Comparison of ENCODE assay signal across 19 cellular contexts in the genomic region with DNA sequence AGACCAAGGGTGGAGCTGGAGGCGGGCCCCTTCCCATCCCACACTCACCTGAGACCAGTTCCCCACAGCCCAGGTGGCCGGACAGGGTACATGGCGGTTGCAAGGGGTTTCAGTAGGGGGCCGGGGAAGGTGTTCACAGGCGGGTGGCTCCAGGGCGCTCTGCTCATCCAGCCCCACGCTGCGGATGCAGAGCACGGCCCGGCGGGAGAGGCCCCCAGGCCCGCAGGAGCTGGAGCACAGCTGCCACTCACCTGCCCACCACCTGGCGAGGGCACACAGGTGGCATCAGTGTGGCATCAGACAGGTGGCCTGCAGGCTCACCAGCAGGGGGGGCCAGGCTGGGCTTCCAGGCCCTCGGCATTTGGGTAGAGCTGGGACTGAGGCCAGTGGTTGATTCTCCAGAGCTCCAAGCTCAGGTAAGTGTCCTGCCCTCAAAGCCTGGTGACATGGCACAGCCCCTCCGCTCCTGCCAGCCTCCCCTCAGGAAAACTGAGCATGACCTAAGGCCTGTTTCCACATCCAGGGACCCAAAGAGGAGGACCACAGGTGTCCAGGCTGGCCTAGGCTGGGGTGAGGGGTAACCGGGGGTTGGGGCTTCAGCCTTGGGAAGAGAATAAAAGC. TPM values are rescaled to one million over a fixed set of nuclear protein-coding genes. Genes with fewer than 3 reads are reported as not detected.
DNase-seq lines count a peak whose midpoint lies in the region; ATAC-seq, FAIRE-seq and TF ChIP-seq lines count a peak whose summit lies in the region.
"Had no signal": no experiment of that assay in that cellular context is flagged by ENCODE, and none has a peak within 500 bp of the region (broad histone marks: within the 10 kb centered on the region; RNA-seq: fewer than 3 reads in every experiment).

No MANE protein-coding gene starts in this region.

- intact Hi-C loops in ovary (cut with DNase I) (no loop called here), mammary epithelial cell (cut with micrococcal nuclease) (no loop called here)

- no peak overlapping the region for H3K4me2 ChIP-seq in mammary epithelial cell (ENCODE audit: insufficient read depth, low read depth, low read length)

- peak; percentile 0 for DNase-seq in NCI-H1105 treated with DMSO at 0.1 percent for 48 hours (lab: John Stamatoyannopoulos, UW)
- no peak for DNase-seq in NCI-H1105 (lab: John Stamatoyannopoulos, UW)
- DNase-seq in bronchial epithelial cell (ENCODE audit: low read depth), result no peak
- peak in 4 of 5 donors; percentile 5 to 31 (median 16) for DNase-seq in ovary
- DNase-seq in mammary epithelial cell, result no peak
- DNase-seq in coronary artery (ENCODE audit: low spot score), result no peak
- DNase-seq: activated CD4-positive, alpha-beta memory T cell treated with anti-CD3 and anti-CD28 coated beads, Interleukin-2, amount 10 ng/mL, durations not matched to agents 7 days and 5 days; activated T-cell treated with anti-CD3 and anti-CD28 coated beads, Interleukin-2, amount 50 U/mL, for 4 hours; Karpas-422; NCI-H146; NCI-H510A treated with DMSO at 0.1 percent for 48 hours; stimulated activated CD4-positive, alpha-beta T cell treated with anti-CD3 and anti-CD28 coated beads, Interleukin-15, amount 100 ng/mL, for 24 hours had no signal

- in situ Hi-C loops in mammary epithelial cell (cut with MboI; ENCODE audit: low sequenced_read_pairs in 2 of 2), result no loop called here

- no peaks in the 10 kb centered on the region for H3K9me3 ChIP-seq in HEK293 (ENCODE audit: control insufficient read depth, insufficient read depth, low read depth, low read length)
- H3K9me3 ChIP-seq in ovary, result no peaks in the 10 kb centered on the region
- H3K9me3 ChIP-seq in mammary epithelial cell (replicated peaks; ENCODE audit: insufficient read depth, low read length), result no peaks in the 10 kb centered on the region
- H3K9me3 ChIP-seq: breast epithelium, uterus had no signal

- TF ChIP-seq EP300 in ovary (IDR thresholded peaks at IDR 0.05), result no peak

- H3K9ac ChIP-seq in mammary epithelial cell (ENCODE audit: insufficient read depth, low read length), result no peak overlapping the region

- H3K36me3 ChIP-seq in HEK293 (ENCODE audit: control insufficient read depth in 2 of 2, insufficient read depth in 1 of 2, low read length in 2 of 2) (no peaks in the 10 kb centered on the region), bronchial epithelial cell (ENCODE audit: control insufficient read depth, insufficient read depth, low read length) (no peaks in the 10 kb centered on the region), ovary (no peaks in the 10 kb centered on the region), mammary epithelial cell (ENCODE audit: insufficient read depth, low read length) (no peaks in the 10 kb centered on the region)
- H3K36me3 ChIP-seq: breast epithelium, uterus had no signal

- H3K4me1 ChIP-seq in HEK293 (ENCODE audit: control insufficient read depth, insufficient read depth, low read length) (no peaks in the 10 kb centered on the region), ovary (ENCODE audit: insufficient read depth) (no peaks in the 10 kb centered on the region), mammary epithelial cell (ENCODE audit: insufficient read depth, low read length) (peaks cover 12% of the 10 kb centered on the region)
- H3K4me1 ChIP-seq: breast epithelium, uterus had no signal

- no peak overlapping the region for H3K4me3 ChIP-seq in HEK293 (ENCODE audit: low read depth, low read length)
- no peak overlapping the region for H3K4me3 ChIP-seq in bronchial epithelial cell (ENCODE audit: low read depth, low read length)
- H3K4me3 ChIP-seq in ovary, result no peak overlapping the region
- no peak overlapping the region for H3K4me3 ChIP-seq in mammary epithelial cell (replicated peaks in 1 of 3; ENCODE audit: insufficient read depth in 1 of 3, low read depth in 2 of 3, low read length in 3 of 3)
- H3K4me3 ChIP-seq in coronary artery, result no peak overlapping the region
- H3K4me3 ChIP-seq: breast epithelium, uterus had no signal

- no peak for ATAC-seq in GM19351 (IDR thresholded peaks at IDR 0.05; ENCODE audit: unreplicated experiment)
- ATAC-seq: activated T-cell treated with anti-CD3 and anti-CD28 coated beads, Interleukin-2, amount 50 U/mL, for 4 hours; left colon; Panc1 had no signal

- FAIRE-seq in bronchial epithelial cell (lab: Jason Lieb, UNC), result no peak
- FAIRE-seq: A204.1 had no signal

- CTCF ChIA-PET in HEK293 (lab: Yijun Ruan, JAX), result no interaction called here
- CTCF ChIA-PET in mammary epithelial cell (lab: Charles Lee; ENCODE audit: low non-redundant PET), result no interaction called here

- BruUV-seq in mammary epithelial cell (replicated peaks; lab: Mats Ljungman, UMichigan), result no TSS peak

- no peak overlapping the region for H3K27ac ChIP-seq in HEK293 (ENCODE audit: extremely low read depth, low read depth, low read length)
- H3K27ac ChIP-seq in ovary, result no peak overlapping the region
- no peak overlapping the region for H3K27ac ChIP-seq in mammary epithelial cell (ENCODE audit: insufficient read depth, low read depth, low read length)
- no peak overlapping the region for H3K27ac ChIP-seq in coronary artery
- H3K27ac ChIP-seq: breast epithelium, uterus had no signal

- H2AFZ ChIP-seq in mammary epithelial cell (ENCODE audit: low read depth, low read length), result no peak overlapping the region

- no peaks in the 10 kb centered on the region for H3K79me2 ChIP-seq in mammary epithelial cell (ENCODE audit: insufficient read depth, low read length)

- TF ChIP-seq POLR2A in ovary (IDR thresholded peaks at IDR 0.05), result no peak

- no peaks in the 10 kb centered on the region for H4K20me1 ChIP-seq in mammary epithelial cell (ENCODE audit: insufficient read depth, low read length)

- WGBS in ovary, 3 donors, result 92 to 94% (median 92%) methylated on average over 15 to 16 of the region's 16 CpGs
- 100% methylated on average over 1 of the region's 16 CpGs for WGBS in mammary epithelial cell (ENCODE audit: low coverage, missing lambda C conversion rate)

- no peaks in the 10 kb centered on the region for H3K27me3 ChIP-seq in bronchial epithelial cell (ENCODE audit: control insufficient read depth, insufficient read depth, low read length)
- H3K27me3 ChIP-seq in ovary, result no peaks in the 10 kb centered on the region
- H3K27me3 ChIP-seq in mammary epithelial cell (ENCODE audit: insufficient read depth, low read length), result no peaks in the 10 kb centered on the region
- H3K27me3 ChIP-seq: breast epithelium, uterus had no signal

- POLR2A ChIA-PET in HEK293 (lab: Yijun Ruan, JAX), result no interaction called here

- dilution Hi-C loops in mammary epithelial cell (cut with HindIII; ENCODE audit: low sequenced_read_pairs), result no loop called here

- TF ChIP-seq CTCF in HEK293 (tag by site-specific recombination; IDR thresholded peaks at IDR 0.05) (no peak), bronchial epithelial cell (IDR thresholded peaks at IDR 0.05; ENCODE audit: insufficient read depth, low read length, severe bottlenecking) (peak; percentile 7), ovary (IDR thresholded peaks at IDR 0.05) (no peak), mammary epithelial cell (conservative IDR thresholded peaks at IDR 0.05 in 1 of 2, IDR thresholded peaks at IDR 0.05 in 1 of 2; ENCODE audit: extremely low read depth in 1 of 2, insufficient read depth in 1 of 2, low read depth in 1 of 2, low read length in 2 of 2) (no peak), coronary artery (IDR thresholded peaks at IDR 0.05) (no peak)

TF ChIP-seq in HEK293, 187 proteins besides CTCF, POLR2A, EP300 and RAD21:
- no peak for TF ChIP-seq ZFP37 (tag by site-specific recombination; IDR thresholded peaks at IDR 0.05)
- TF ChIP-seq, protein P1, sequence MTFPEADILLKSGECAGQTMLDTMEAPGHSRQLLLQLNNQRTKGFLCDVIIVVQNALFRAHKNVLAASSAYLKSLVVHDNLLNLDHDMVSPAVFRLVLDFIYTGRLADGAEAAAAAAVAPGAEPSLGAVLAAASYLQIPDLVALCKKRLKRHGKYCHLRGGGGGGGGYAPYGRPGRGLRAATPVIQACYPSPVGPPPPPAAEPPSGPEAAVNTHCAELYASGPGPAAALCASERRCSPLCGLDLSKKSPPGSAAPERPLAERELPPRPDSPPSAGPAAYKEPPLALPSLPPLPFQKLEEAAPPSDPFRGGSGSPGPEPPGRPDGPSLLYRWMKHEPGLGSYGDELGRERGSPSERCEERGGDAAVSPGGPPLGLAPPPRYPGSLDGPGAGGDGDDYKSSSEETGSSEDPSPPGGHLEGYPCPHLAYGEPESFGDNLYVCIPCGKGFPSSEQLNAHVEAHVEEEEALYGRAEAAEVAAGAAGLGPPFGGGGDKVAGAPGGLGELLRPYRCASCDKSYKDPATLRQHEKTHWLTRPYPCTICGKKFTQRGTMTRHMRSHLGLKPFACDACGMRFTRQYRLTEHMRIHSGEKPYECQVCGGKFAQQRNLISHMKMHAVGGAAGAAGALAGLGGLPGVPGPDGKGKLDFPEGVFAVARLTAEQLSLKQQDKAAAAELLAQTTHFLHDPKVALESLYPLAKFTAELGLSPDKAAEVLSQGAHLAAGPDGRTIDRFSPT (tag by site-specific recombination; IDR thresholded peaks at IDR 0.05), result peak; percentile 79
- no peak for TF ChIP-seq ZNF544 (tag by site-specific recombination; IDR thresholded peaks at IDR 0.05)

RNA-seq across cellular contexts. Expression of a gene that starts 43.8 kb away (rescaled TPM):
- total RNA-seq in bronchial epithelial cell (0.51 and 0.53 TPM in 2 replicates), ovary (10 to 100 TPM in 3 of 7 donors, 1 to 10 TPM in 4; 3.5 to 16.5 (median 8.8) TPM), mammary epithelial cell (10 to 100 TPM in 1 of 2 donors, 1 to 10 TPM in 1; 6.7 to 10.6 TPM)
- polyA plus RNA-seq in ovary (1 to 10 TPM; 2.1 to 7.6 TPM), mammary epithelial cell (5.6 TPM)
- polyA minus RNA-seq in mammary epithelial cell, result 3.0 TPM

Comparison
In these comparisons a context has a peak if more than half of its experiments do, and no peak if none do; other contexts are left out.
1. DNase-seq: peak in NCI-H1105 treated with DMSO at 0.1 percent for 48 hours (single experiment) and ovary (4 of 5); none in NCI-H1105 (single experiment), bronchial epithelial cell (single experiment), mammary epithelial cell (single experiment) and coronary artery (single experiment).